Comparison of ENCODE assay signal across 10 cellular contexts in the genomic region with DNA sequence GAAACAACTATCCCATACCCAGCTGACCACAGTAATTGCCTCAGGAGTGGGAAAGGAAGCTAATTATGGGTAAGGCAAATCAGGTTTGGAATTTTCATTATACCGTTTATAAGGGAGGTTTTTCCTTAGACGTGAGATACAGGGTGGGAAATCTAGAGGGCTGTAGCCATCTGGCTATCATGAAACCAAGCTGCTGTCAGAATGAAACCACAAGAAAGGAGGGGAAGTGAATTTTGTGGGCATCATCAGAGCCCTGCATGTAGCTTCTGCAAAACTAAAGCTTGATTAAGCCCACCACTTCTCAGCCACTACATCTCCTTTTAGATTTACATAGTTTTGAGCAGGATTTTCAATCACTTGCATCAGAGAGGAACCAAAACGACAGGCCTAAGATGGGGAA.
A peak's percentile ranks its signal among the peaks of the same experiment; 100 is the strongest.
DNase-seq lines count a peak whose midpoint lies in the region; ATAC-seq and TF ChIP-seq lines count a peak whose summit lies in the region.
"Had no signal": no experiment of that assay in that cellular context is flagged by ENCODE, and none has a peak within 500 bp of the region (broad histone marks: within the 10 kb centered on the region; RNA-seq: fewer than 3 reads in every experiment).

No MANE protein-coding gene starts in this region.

- DNase-seq in NCI-H510A (lab: John Stamatoyannopoulos, UW) (no peak), mesenteric fat pad (ENCODE audit: low spot score) (no peak), SW480 (ENCODE audit: low spot score) (no peak)
- DNase-seq in activated CD8-positive, alpha-beta T cell treated with anti-CD3 and anti-CD28 coated beads for 36 hours: no peak
- DNase-seq: esophagus squamous epithelium had no signal

- CTCF ChIA-PET in activated CD8-positive, alpha-beta T cell treated with anti-CD3 and anti-CD28 coated beads for 36 hours (lab: Charles Lee): no interaction called here

- no peaks in the 10 kb centered on the region for H3K9me3 Mint-ChIP-seq in brain
- peaks cover 2% of the 10 kb centered on the region for H3K9me3 Mint-ChIP-seq in activated CD8-positive, alpha-beta T cell treated with anti-CD3 and anti-CD28 coated beads for 36 hours
- H3K9me3 Mint-ChIP-seq: stimulated activated memory B cell treated with anti-CD40 and anti-IgM and Interleukin-4, amounts not matched to agents 10 μg/mL and 1 μg/mL and 100 μg/mL, for 72 hours had no signal

- peaks cover 47% of the 10 kb centered on the region for H3K4me1 Mint-ChIP-seq in brain
- no peaks in the 10 kb centered on the region for H3K4me1 Mint-ChIP-seq in activated CD8-positive, alpha-beta T cell treated with anti-CD3 and anti-CD28 coated beads for 36 hours (ENCODE audit: low read depth)
- H3K4me1 Mint-ChIP-seq: stimulated activated memory B cell treated with anti-CD40 and anti-IgM and Interleukin-4, amounts not matched to agents 10 μg/mL and 1 μg/mL and 100 μg/mL, for 72 hours had no signal

- H3K27ac Mint-ChIP-seq in brain: peak overlapping the region; percentile 44 to 83 (median 69)
- no peak overlapping the region for H3K27ac Mint-ChIP-seq in activated CD8-positive, alpha-beta T cell treated with anti-CD3 and anti-CD28 coated beads for 36 hours
- H3K27ac Mint-ChIP-seq: stimulated activated memory B cell treated with anti-CD40 and anti-IgM and Interleukin-4, amounts not matched to agents 10 μg/mL and 1 μg/mL and 100 μg/mL, for 72 hours had no signal

- H3K36me3 Mint-ChIP-seq in brain: no peaks in the 10 kb centered on the region
- no peaks in the 10 kb centered on the region for H3K36me3 Mint-ChIP-seq in activated CD8-positive, alpha-beta T cell treated with anti-CD3 and anti-CD28 coated beads for 36 hours (ENCODE audit: low read depth)
- H3K36me3 Mint-ChIP-seq: stimulated activated memory B cell treated with anti-CD40 and anti-IgM and Interleukin-4, amounts not matched to agents 10 μg/mL and 1 μg/mL and 100 μg/mL, for 72 hours had no signal

- no peak for TF ChIP-seq CTCF in brain (conservative IDR thresholded peaks at IDR 0.05)
- no peak for TF ChIP-seq CTCF in activated CD8-positive, alpha-beta T cell treated with anti-CD3 and anti-CD28 coated beads for 36 hours (IDR thresholded peaks at IDR 0.05)

- ATAC-seq in GM18511 (IDR thresholded peaks at IDR 0.05; ENCODE audit: unreplicated experiment) (peak; percentile 87), GM21576 (IDR thresholded peaks at IDR 0.05; ENCODE audit: unreplicated experiment) (peak; percentile 74), HG03442 (IDR thresholded peaks at IDR 0.05; ENCODE audit: unreplicated experiment) (peak; percentile 74)
- ATAC-seq in activated CD8-positive, alpha-beta T cell treated with anti-CD3 and anti-CD28 coated beads for 36 hours: no peak
- ATAC-seq: stimulated activated memory B cell treated with anti-CD40 and anti-IgM and Interleukin-4, amounts not matched to agents 10 μg/mL and 1 μg/mL and 100 μg/mL, for 72 hours had no signal

- H3K4me3 Mint-ChIP-seq in brain: peak overlapping the region in 2 of 5 experiments; percentile 41 to 51
- no peak overlapping the region for H3K4me3 Mint-ChIP-seq in activated CD8-positive, alpha-beta T cell treated with anti-CD3 and anti-CD28 coated beads for 36 hours
- H3K4me3 Mint-ChIP-seq: stimulated activated memory B cell treated with anti-CD40 and anti-IgM and Interleukin-4, amounts not matched to agents 10 μg/mL and 1 μg/mL and 100 μg/mL, for 72 hours had no signal

- H3K27me3 Mint-ChIP-seq in brain: no peaks in the 10 kb centered on the region
- H3K27me3 Mint-ChIP-seq in activated CD8-positive, alpha-beta T cell treated with anti-CD3 and anti-CD28 coated beads for 36 hours: no peaks in the 10 kb centered on the region
- H3K27me3 Mint-ChIP-seq: stimulated activated memory B cell treated with anti-CD40 and anti-IgM and Interleukin-4, amounts not matched to agents 10 μg/mL and 1 μg/mL and 100 μg/mL, for 72 hours had no signal

- intact Hi-C loops in activated CD8-positive, alpha-beta T cell treated with anti-CD3 and anti-CD28 coated beads for 36 hours (cut with micrococcal nuclease): no loop called here

- POLR2A ChIA-PET in activated CD8-positive, alpha-beta T cell treated with anti-CD3 and anti-CD28 coated beads for 36 hours (lab: Charles Lee): no interaction called here
